Comparison of ENCODE assay signal across 19 cellular contexts in the genomic region with DNA sequence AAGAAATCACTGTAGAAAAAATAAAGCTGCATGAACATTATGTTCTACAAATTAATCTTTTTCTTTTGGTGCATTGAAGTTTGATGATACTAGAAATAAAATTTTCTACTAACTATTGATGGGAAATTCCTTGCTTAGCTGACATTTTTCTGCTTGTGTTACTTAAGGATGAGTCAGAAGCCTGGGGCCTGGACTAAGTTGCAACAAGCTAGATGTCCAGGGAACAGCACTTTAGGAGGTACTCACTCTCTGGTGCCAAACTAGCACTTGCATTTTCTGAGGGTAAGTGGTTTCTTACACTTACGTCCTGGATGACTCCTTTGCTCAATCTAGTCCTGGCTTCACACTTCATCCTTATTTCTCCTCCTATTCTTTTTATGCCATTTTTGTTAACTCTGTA.
DNase-seq lines count a peak whose midpoint lies in the region; ATAC-seq and TF ChIP-seq lines count a peak whose summit lies in the region.
"Had no signal": no experiment of that assay in that cellular context is flagged by ENCODE, and none has a peak within 500 bp of the region (broad histone marks: within the 10 kb centered on the region; RNA-seq: fewer than 3 reads in every experiment).

No MANE protein-coding gene starts in this region.

- no peak overlapping the region for H3K27ac Mint-ChIP-seq in activated naive CD4-positive, alpha-beta T cell treated with anti-CD3 and anti-CD28 coated beads for 36 hours
- H3K27ac Mint-ChIP-seq: CD14-positive monocyte had no signal

- intact Hi-C loops in activated naive CD4-positive, alpha-beta T cell treated with anti-CD3 and anti-CD28 coated beads for 36 hours (cut with micrococcal nuclease), result no loop called here

- ATAC-seq in GM19035 (IDR thresholded peaks at IDR 0.05; ENCODE audit: unreplicated experiment), result no peak
- ATAC-seq: Panc1 had no signal

- in situ Hi-C loops in astrocyte of the spinal cord (cut with HindIII; ENCODE audit: low sequenced_read_pairs), result no loop called here

- no peaks in the 10 kb centered on the region for H3K36me3 Mint-ChIP-seq in activated naive CD4-positive, alpha-beta T cell treated with anti-CD3 and anti-CD28 coated beads for 36 hours (ENCODE audit: low read depth)
- H3K36me3 Mint-ChIP-seq: CD14-positive monocyte had no signal

- TF ChIP-seq CTCF in AG04450 (IDR thresholded peaks at IDR 0.05; ENCODE audit: low read depth, low read length) (no peak), astrocyte of the spinal cord (IDR thresholded peaks at IDR 0.05; ENCODE audit: low read depth, low read length) (no peak)

- no peak overlapping the region for H3K27ac ChIP-seq in AG04450 (ENCODE audit: low read depth, low read length)

- H3K27me3 ChIP-seq in AG04450 (ENCODE audit: control insufficient read depth, insufficient read depth, low read length), result no peaks in the 10 kb centered on the region

- peaks cover 8% of the 10 kb centered on the region; the same call in 1 of the 2 replicates for H3K9me3 ChIP-seq in AG04450 (ENCODE audit: control insufficient read depth, insufficient read depth, low read length)

- no peaks in the 10 kb centered on the region for H3K4me1 Mint-ChIP-seq in activated naive CD4-positive, alpha-beta T cell treated with anti-CD3 and anti-CD28 coated beads for 36 hours (ENCODE audit: low read depth)
- H3K4me1 Mint-ChIP-seq: CD14-positive monocyte had no signal

- CTCF ChIA-PET in AG04450 (lab: Charles Lee), result no interaction called here
- CTCF ChIA-PET in activated naive CD4-positive, alpha-beta T cell treated with anti-CD3 and anti-CD28 coated beads for 36 hours (lab: Charles Lee), result no interaction called here

- H3K4me3 Mint-ChIP-seq in activated naive CD4-positive, alpha-beta T cell treated with anti-CD3 and anti-CD28 coated beads for 36 hours, result no peak overlapping the region
- H3K4me3 Mint-ChIP-seq: CD14-positive monocyte had no signal

- POLR2A ChIA-PET in AG04450 (lab: Yijun Ruan, JAX), result no interaction called here

- H3K4me3 ChIP-seq in AG04450 (ENCODE audit: low read depth, low read length) (no peak overlapping the region), astrocyte of the spinal cord (ENCODE audit: low read depth, low read length) (no peak overlapping the region)

- peaks cover 16% of the 10 kb centered on the region for H3K9me3 Mint-ChIP-seq in activated naive CD4-positive, alpha-beta T cell treated with anti-CD3 and anti-CD28 coated beads for 36 hours

- DNase-seq in AG04450 (ENCODE audit: low read depth, low spot score), result peak; percentile 26
- DNase-seq in HT1080 (ENCODE audit: low read depth), result peak; percentile 20
- peak; percentile 5 for DNase-seq in astrocyte of the spinal cord (ENCODE audit: low read depth, low spot score)
- peak; percentile 46 for DNase-seq in fibroblast of peridontal ligament (ENCODE audit: extremely low read depth)
- DNase-seq in activated naive CD4-positive, alpha-beta T cell treated with anti-CD3 and anti-CD28 coated beads for 36 hours, result no peak
- no peak for DNase-seq in cerebellar nuclear complex (lab: John Stamatoyannopoulos, UW)
- no peak for DNase-seq in superior temporal gyrus (ENCODE audit: extremely low spot score)
- DNase-seq: AML-193, GOT3, KG1, NCI-H1092, NCI-H146, NCI-H2081, NCI-H510A treated with DMSO at 0.1 percent for 48 hours, NCI-H82, Right ventricle myocardium superior had no signal

- no peaks in the 10 kb centered on the region for H3K27me3 Mint-ChIP-seq in activated naive CD4-positive, alpha-beta T cell treated with anti-CD3 and anti-CD28 coated beads for 36 hours (ENCODE audit: low read depth)

Comparison
In these comparisons a context has a peak if more than half of its experiments do, and no peak if none do; other contexts are left out.
1. DNase-seq: peak in AG04450 (single experiment), HT1080 (single experiment), astrocyte of the spinal cord (single experiment) and fibroblast of peridontal ligament (single experiment); none in activated naive CD4-positive, alpha-beta T cell treated with anti-CD3 and anti-CD28 coated beads for 36 hours (single experiment), cerebellar nuclear complex (0 of 2) and superior temporal gyrus (single experiment).